Comparison of ENCODE assay signal across 12 cellular contexts in the genomic region with DNA sequence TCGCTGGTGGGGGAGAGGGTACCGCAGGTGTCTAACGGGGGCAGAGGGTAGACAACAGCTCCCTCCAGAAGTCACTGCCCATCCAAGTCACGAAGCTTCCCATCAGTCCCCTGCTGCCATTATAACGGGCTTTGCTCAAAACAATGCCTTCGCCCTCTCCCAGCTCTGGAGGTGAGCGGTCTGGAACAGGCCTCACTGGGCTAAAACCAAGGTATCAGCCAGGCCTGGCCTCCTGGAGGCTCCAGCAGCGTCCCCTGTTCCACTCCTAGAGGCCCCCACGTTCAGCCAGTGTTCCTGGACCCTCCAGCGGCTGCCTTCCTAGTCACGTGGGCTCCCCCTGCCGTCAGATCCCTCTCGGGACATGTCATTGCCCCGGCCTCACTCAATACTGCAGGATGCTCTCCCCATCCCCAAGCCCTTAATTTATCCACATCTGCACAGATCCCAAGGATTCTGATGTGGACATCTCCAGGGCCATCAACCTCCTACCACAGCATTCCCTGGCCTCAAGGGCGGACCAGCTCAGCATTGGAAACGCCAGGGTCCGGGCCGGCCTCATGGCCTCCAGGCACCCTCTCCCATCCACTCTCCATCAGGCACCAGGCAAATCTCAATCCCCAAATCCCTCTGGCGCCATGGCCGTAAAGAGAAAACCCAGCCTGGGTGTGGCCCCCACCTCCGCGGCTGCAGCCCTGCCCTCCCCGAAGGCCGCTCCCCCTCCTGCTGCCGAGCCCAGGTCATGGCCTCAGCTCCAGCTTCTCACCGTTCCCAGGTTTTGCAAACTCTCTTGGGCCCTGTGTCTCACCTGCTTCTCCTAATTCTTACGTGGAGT.
DNase-seq lines count a peak whose midpoint lies in the region; ATAC-seq and TF ChIP-seq lines count a peak whose summit lies in the region.
"Had no signal": no experiment of that assay in that cellular context is flagged by ENCODE, and none has a peak within 500 bp of the region (broad histone marks: within the 10 kb centered on the region; RNA-seq: fewer than 3 reads in every experiment).

No MANE protein-coding gene starts in this region.

- H3K27ac ChIP-seq in GM23338 (ENCODE audit: low read depth) = no peak overlapping the region
- peak overlapping the region; percentile 71 for H3K27ac ChIP-seq in PC-9
- peak overlapping the region in 13 of 21 experiments; percentile 35 to 81 (median 53) for H3K27ac ChIP-seq in skin epidermis
- H3K27ac ChIP-seq: right atrium auricular region had no signal

- H3K36me3 Mint-ChIP-seq in GM23338 (ENCODE audit: low read depth) = peaks cover 7% of the 10 kb centered on the region
- H3K36me3 Mint-ChIP-seq in glutamatergic neuron (ENCODE audit: unreplicated experiment) = no peaks in the 10 kb centered on the region
- H3K36me3 Mint-ChIP-seq: activated CD4-positive, alpha-beta memory T cell treated with anti-CD3 and anti-CD28 coated beads for 36 hours had no signal

- H3K9me2 ChIP-seq in GM23338 (ENCODE audit: insufficient read depth) (no peaks in the 10 kb centered on the region), PC-9 (ENCODE audit: insufficient read depth) (no peaks in the 10 kb centered on the region)

- H3K27ac Mint-ChIP-seq in GM23338 (no peak overlapping the region; the same call in 1 of the 2 replicates), glutamatergic neuron (ENCODE audit: unreplicated experiment) (no peak overlapping the region)
- H3K27ac Mint-ChIP-seq: activated CD4-positive, alpha-beta memory T cell treated with anti-CD3 and anti-CD28 coated beads for 36 hours had no signal

- no peaks in the 10 kb centered on the region for H3K9me3 ChIP-seq in PC-9 (ENCODE audit: insufficient read depth, low read depth)
- H3K9me3 ChIP-seq: right atrium auricular region had no signal

- H3K27me3 Mint-ChIP-seq in GM23338 (ENCODE audit: insufficient read depth, low read depth, poor library complexity) (peaks cover 9% of the 10 kb centered on the region), glutamatergic neuron (ENCODE audit: unreplicated experiment) (peaks cover 12% of the 10 kb centered on the region)
- H3K27me3 Mint-ChIP-seq: activated CD4-positive, alpha-beta memory T cell treated with anti-CD3 and anti-CD28 coated beads for 36 hours had no signal

- H4K20me1 ChIP-seq in GM23338 (replicated peaks; ENCODE audit: insufficient read depth) = no peaks in the 10 kb centered on the region
- no peaks in the 10 kb centered on the region for H4K20me1 ChIP-seq in PC-9 (ENCODE audit: insufficient read depth)

- intact Hi-C loops in PC-9 (cut with micrococcal nuclease; ENCODE audit: unreplicated experiment) = no loop called here

- H3K4me3 Mint-ChIP-seq in GM23338 (no peak overlapping the region), glutamatergic neuron (ENCODE audit: unreplicated experiment) (peak overlapping the region; percentile 14)
- H3K4me3 Mint-ChIP-seq: activated CD4-positive, alpha-beta memory T cell treated with anti-CD3 and anti-CD28 coated beads for 36 hours had no signal

- DNase-seq in GM23338 (ENCODE audit: low spot score) (peak; percentile 71), PC-9 (peak; percentile 44 to 60), glutamatergic neuron (no peak), foreskin melanocyte (no peak), SW 1271 (lab: John Stamatoyannopoulos, UW) (no peak), COLO668 (lab: John Stamatoyannopoulos, UW; ENCODE audit: unreplicated experiment) (no peak)
- no peak for DNase-seq in activated CD4-positive, alpha-beta T cell treated with anti-CD3 and anti-CD28 coated beads, Interleukin-2, amount 50 U/mL, for 1 hour
- DNase-seq: DMS79, NCI-H524 treated with DMSO at 0.1 percent for 48 hours had no signal

- no TSS peak for BruUV-seq in PC-9 (replicated peaks; lab: Mats Ljungman, UMichigan)

- H3K4me2 ChIP-seq in GM23338 (no peak overlapping the region), PC-9 (peak overlapping the region; percentile 70)

- peak; percentile 83 for ATAC-seq in GM23338

- H3K79me2 ChIP-seq in GM23338 (replicated peaks; ENCODE audit: insufficient read depth) = peaks cover 17% of the 10 kb centered on the region; the same call in 1 of the 2 replicates
- H3K79me2 ChIP-seq in PC-9 (ENCODE audit: low read depth) = no peaks in the 10 kb centered on the region

- H3F3A ChIP-seq in GM23338 (replicated peaks; ENCODE audit: low read depth) (peaks cover 12% of the 10 kb centered on the region; the same call in 1 of the 2 replicates), PC-9 (ENCODE audit: insufficient read depth, low read depth) (peaks cover 35% of the 10 kb centered on the region)

- peaks cover 2% of the 10 kb centered on the region; the same call in 1 of the 3 replicates for H3K9me3 Mint-ChIP-seq in GM23338
- peaks cover 17% of the 10 kb centered on the region for H3K9me3 Mint-ChIP-seq in glutamatergic neuron (ENCODE audit: unreplicated experiment)
- H3K9me3 Mint-ChIP-seq: activated CD4-positive, alpha-beta memory T cell treated with anti-CD3 and anti-CD28 coated beads for 36 hours had no signal

- H3K4me3 ChIP-seq in GM23338 (no peak overlapping the region), PC-9 (no peak overlapping the region), skin epidermis (no peak overlapping the region)
- H3K4me3 ChIP-seq: right atrium auricular region had no signal

- H3K4me1 Mint-ChIP-seq in GM23338 = peaks cover 44% of the 10 kb centered on the region
- H3K4me1 Mint-ChIP-seq in glutamatergic neuron (ENCODE audit: low read depth, unreplicated experiment) = peaks cover 39% of the 10 kb centered on the region

- POLR2A ChIA-PET in PC-9 (lab: Charles Lee; ENCODE audit: unreplicated experiment) = no interaction called here

- H2AFZ ChIP-seq in GM23338 (no peak overlapping the region), PC-9 (no peak overlapping the region)

- H3K4me1 ChIP-seq in GM23338 (ENCODE audit: insufficient read depth) (peaks cover 13% of the 10 kb centered on the region), PC-9 (replicated peaks; ENCODE audit: insufficient read depth) (peaks cover 58% of the 10 kb centered on the region)

- CTCF ChIA-PET in PC-9 (lab: Charles Lee) = no interaction called here

- TF ChIP-seq CTCF in GM23338 (conservative IDR thresholded peaks at IDR 0.05; ENCODE audit: low read depth in 2 of 2) (peak; percentile 50 to 75), PC-9 (conservative IDR thresholded peaks at IDR 0.05) (peak; percentile 26; the same call in 1 of the 2 replicates), glutamatergic neuron (IDR thresholded peaks at IDR 0.05; ENCODE audit: partially characterized antibody, unreplicated experiment) (no peak)

- H3K27me3 ChIP-seq in GM23338 (ENCODE audit: insufficient read depth) (no peaks in the 10 kb centered on the region), PC-9 (ENCODE audit: insufficient read depth, low read depth) (no peaks in the 10 kb centered on the region)
- H3K27me3 ChIP-seq: right atrium auricular region had no signal

- no peaks in the 10 kb centered on the region for H3K36me3 ChIP-seq in GM23338 (ENCODE audit: insufficient read depth)
- no peaks in the 10 kb centered on the region for H3K36me3 ChIP-seq in PC-9 (ENCODE audit: low read depth)
- H3K36me3 ChIP-seq: right atrium auricular region had no signal

Comparison
In these comparisons a context has a peak if more than half of its experiments do, and no peak if none do; other contexts are left out.
1. DNase-seq: peak in GM23338 (single experiment) and PC-9 (2 of 2); none in glutamatergic neuron (single experiment), foreskin melanocyte (single experiment), SW 1271 (0 of 2), COLO668 (single experiment) and activated CD4-positive, alpha-beta T cell treated with anti-CD3 and anti-CD28 coated beads, Interleukin-2, amount 50 U/mL, for 1 hour (single experiment).